In genomic region chr9:97462914-97463313, GRCh38 we compare ENCODE assay signal across 25 cellular contexts. TPM values are rescaled to one million over a fixed set of nuclear protein-coding genes. Genes with fewer than 3 reads are reported as not detected.
"Had no signal": no experiment of that assay in that cellular context is flagged by ENCODE, and none has a peak within 500 bp of the region (broad histone marks: within the 10 kb centered on the region; RNA-seq: fewer than 3 reads in every experiment).

No MANE protein-coding gene starts in this region.

- H3K9ac ChIP-seq: SK-N-SH had no signal

- H3K4me3 Mint-ChIP-seq: T-cell had no signal

- H3K27ac ChIP-seq: RWPE1 had no signal

- H3K27me3 Mint-ChIP-seq: T-cell had no signal

- DNase-seq: Karpas-422, KBM-7, MG63, NCI-H1092, NCI-H1105 treated with DMSO at 0.1 percent for 48 hours, NCI-H1417 treated with DMSO at 0.1 percent for 48 hours, NCI-H187, NCI-H2029, NCI-H2081 treated with DMSO at 0.1 percent for 48 hours, NCI-H2171, NCI-H226, NCI-H446, NCI-H510A, NCI-H524 treated with DMSO at 0.1 percent for 48 hours, NCI-H69, NCI-H774, PC-3, SHP77, SK-N-SH, SW 1271, T-cell had no signal

- H3K9me3 Mint-ChIP-seq: T-cell had no signal

- ATAC-seq: Panc1, PC-3, T-cell had no signal

- H3K27me3 ChIP-seq: MG63 had no signal

- H3K4me2 ChIP-seq: SK-N-SH had no signal

- H3K9me3 ChIP-seq: MG63, SK-N-SH had no signal

- H3K27ac Mint-ChIP-seq: T-cell had no signal

- H3K4me3 ChIP-seq: MG63 had no signal

- H3K4me1 Mint-ChIP-seq: T-cell had no signal

- H3K36me3 ChIP-seq: MG63 had no signal

RNA-seq across cellular contexts. Expression of gene TMOD1, which starts 38.6 kb away (rescaled TPM):
- total RNA-seq: HT-29, OCI-LY7, PC-3 had no signal
